ENCODE assay signal across 10 cellular contexts in genomic region chr2:43041661-43042360, GRCh38.
DNase-seq lines count a peak whose midpoint lies in the region; ATAC-seq and TF ChIP-seq lines count a peak whose summit lies in the region.
"Had no signal": no experiment of that assay in that cellular context is flagged by ENCODE, and none has a peak within 500 bp of the region (broad histone marks: within the 10 kb centered on the region; RNA-seq: fewer than 3 reads in every experiment).

No MANE protein-coding gene starts in this region.

- H3K27ac Mint-ChIP-seq in glutamatergic neuron (ENCODE audit: unreplicated experiment), result no peak overlapping the region
- H3K27ac Mint-ChIP-seq: activated naive CD4-positive, alpha-beta T cell treated with anti-CD3 and anti-CD28 coated beads for 36 hours had no signal

- no peak overlapping the region for H3K4me3 Mint-ChIP-seq in glutamatergic neuron (ENCODE audit: unreplicated experiment)
- H3K4me3 Mint-ChIP-seq: activated naive CD4-positive, alpha-beta T cell treated with anti-CD3 and anti-CD28 coated beads for 36 hours had no signal

- H3K4me1 Mint-ChIP-seq in glutamatergic neuron (ENCODE audit: low read depth, unreplicated experiment), result peaks cover 3% of the 10 kb centered on the region

- peak overlapping the region; percentile 84 for H2BK5ac ChIP-seq in neuronal stem cell (ENCODE audit: low read length)

- H3K27me3 Mint-ChIP-seq in glutamatergic neuron (ENCODE audit: unreplicated experiment), result peaks cover 4% of the 10 kb centered on the region

- H2AFZ ChIP-seq in neuronal stem cell (ENCODE audit: low read length), result peak overlapping the region; percentile 81

- H3K36me3 ChIP-seq in neuronal stem cell (replicated peaks in 1 of 2; ENCODE audit: control insufficient read depth in 2 of 2, insufficient read depth in 2 of 2, low read length in 2 of 2), result no peaks in the 10 kb centered on the region

- peaks cover 27 to 31% of the 10 kb centered on the region in 2 donors for H3K4me1 ChIP-seq in neuronal stem cell (ENCODE audit: control insufficient read depth in 2 of 2, insufficient read depth in 1 of 2, low read depth in 1 of 2, low read length in 2 of 2)

- H3K4me2 ChIP-seq in neuronal stem cell (ENCODE audit: insufficient read depth, low read length, poor library complexity, severe bottlenecking), result no peak overlapping the region

- no peaks in the 10 kb centered on the region for H3K36me3 Mint-ChIP-seq in glutamatergic neuron (ENCODE audit: unreplicated experiment)

- in situ Hi-C loops in Caki2 (cut with HindIII; ENCODE audit: low pct_unique_long_range_greater_than_20kb, low sequenced_read_pairs), result no loop called here

- ATAC-seq in HG03565 (IDR thresholded peaks at IDR 0.05; ENCODE audit: unreplicated experiment), result no peak
- ATAC-seq in GM18861 (IDR thresholded peaks at IDR 0.05; ENCODE audit: unreplicated experiment), result no peak

- no CpG with 5 or more reads among the region's 8 CpGs for WGBS in neuronal stem cell (ENCODE audit: extremely low coverage in 2 of 2, insufficient read length in 2 of 2, insufficient replicate concordance in 1 of 2), 2 donors

- H3K18ac ChIP-seq in neuronal stem cell (ENCODE audit: low read length), result peak overlapping the region; percentile 92

- no peak overlapping the region for H4K8ac ChIP-seq in neuronal stem cell (ENCODE audit: low read depth, low read length)

- H2BK15ac ChIP-seq in neuronal stem cell (ENCODE audit: low read length), result peak overlapping the region; percentile 94

- H3K14ac ChIP-seq in neuronal stem cell (ENCODE audit: low read length), result no peak overlapping the region

- no peaks in the 10 kb centered on the region for H3K9me3 ChIP-seq in neuronal stem cell (replicated peaks in 1 of 2; ENCODE audit: control insufficient read depth in 2 of 2, insufficient read depth in 1 of 2, low read depth in 1 of 2, low read length in 2 of 2)

- H2BK120ac ChIP-seq in neuronal stem cell (ENCODE audit: low read depth, low read length), result peak overlapping the region; percentile 19

- DNase-seq in Caki2 (ENCODE audit: low read depth) (peak; percentile 93), NCI-H226 (peak; percentile 99), dermis microvascular lymphatic vessel endothelial cell (ENCODE audit: low read depth in 2 of 2) (peak; percentile 43 to 97), neuronal stem cell (ENCODE audit: low spot score) (peak; percentile 35), glutamatergic neuron (no peak)
- no peak for DNase-seq in effector CD8-positive, alpha-beta T cell (lab: John Stamatoyannopoulos, UW)
- DNase-seq: activated naive CD4-positive, alpha-beta T cell treated with anti-CD3 and anti-CD28 coated beads for 36 hours; NCI-H2029 had no signal

- H2BK12ac ChIP-seq in neuronal stem cell (ENCODE audit: low read length), result peak overlapping the region; percentile 12

- no peaks in the 10 kb centered on the region for H3K9me3 Mint-ChIP-seq in glutamatergic neuron (ENCODE audit: unreplicated experiment)
- H3K9me3 Mint-ChIP-seq: activated naive CD4-positive, alpha-beta T cell treated with anti-CD3 and anti-CD28 coated beads for 36 hours had no signal

- no peak overlapping the region for H3K4me3 ChIP-seq in neuronal stem cell (ENCODE audit: low read length in 2 of 2)

- peak overlapping the region; percentile 88 for H2AK5ac ChIP-seq in neuronal stem cell (ENCODE audit: low read depth, low read length)

- H3K27me3 ChIP-seq in neuronal stem cell (ENCODE audit: control insufficient read depth in 3 of 3, insufficient read depth in 3 of 3, low read depth in 1 of 3, low read length in 3 of 3), result no peaks in the 10 kb centered on the region

- peak overlapping the region; percentile 12 for H4K91ac ChIP-seq in neuronal stem cell (ENCODE audit: low read depth, low read length, poor library complexity)

- H3K27ac ChIP-seq in neuronal stem cell (replicated peaks; ENCODE audit: low read length), result peak overlapping the region; percentile 52

- peak overlapping the region; percentile 46 for H3K9ac ChIP-seq in neuronal stem cell (ENCODE audit: low read depth, low read length, poor library complexity)

- peak overlapping the region; percentile 38 for H3K23ac ChIP-seq in neuronal stem cell (ENCODE audit: low read depth, low read length, poor library complexity)

- peak overlapping the region; percentile 53 for H3K4ac ChIP-seq in neuronal stem cell (ENCODE audit: low read length)

- TF ChIP-seq CTCF in glutamatergic neuron (IDR thresholded peaks at IDR 0.05; ENCODE audit: partially characterized antibody, unreplicated experiment), result no peak

- no peaks in the 10 kb centered on the region for H3K79me1 ChIP-seq in neuronal stem cell (ENCODE audit: low read depth, low read length)

Comparison
In these comparisons a context has a peak if more than half of its experiments do, and no peak if none do; other contexts are left out.
1. DNase-seq: peak in Caki2 (single experiment), NCI-H226 (single experiment), dermis microvascular lymphatic vessel endothelial cell (2 of 2) and neuronal stem cell (single experiment); none in effector CD8-positive, alpha-beta T cell (single experiment) and glutamatergic neuron (single experiment).